ENCODE assay signal across 30 cellular contexts in genomic region chr12:48051681-48052080, GRCh38. TPM values are rescaled to one million over a fixed set of nuclear protein-coding genes. Genes with fewer than 3 reads are reported as not detected.
"Had no signal": no experiment of that assay in that cellular context is flagged by ENCODE, and none has a peak within 500 bp of the region (broad histone marks: within the 10 kb centered on the region; RNA-seq: fewer than 3 reads in every experiment).

No MANE protein-coding gene starts in this region.

- H3K4me1 Mint-ChIP-seq: WTC11 had no signal

- H3K27me3 ChIP-seq: adrenal gland, body of pancreas, esophagus muscularis mucosa, foreskin keratinocyte, gastrocnemius medialis, heart right ventricle had no signal

- H3K27ac ChIP-seq: adrenal gland, body of pancreas, esophagus muscularis mucosa, foreskin keratinocyte, gastrocnemius medialis, heart right ventricle, VCaP had no signal

- H3K27me3 Mint-ChIP-seq: activated CD4-positive, alpha-beta T cell treated with anti-CD3 and anti-CD28 coated beads, Interleukin-2, amount 10 ng/mL, durations not matched to agents 7 days and 5 days; activated CD8-positive, alpha-beta T cell treated with anti-CD3 and anti-CD28 coated beads for 36 hours; activated naive CD4-positive, alpha-beta T cell treated with anti-CD3 and anti-CD28 coated beads, Interleukin-2, amount 10 ng/mL, durations not matched to agents 7 days and 5 days; effector memory CD8-positive, alpha-beta T cell had no signal

- ATAC-seq: activated CD8-positive, alpha-beta T cell treated with anti-CD3 and anti-CD28 coated beads for 36 hours; activated naive CD4-positive, alpha-beta T cell treated with anti-CD3 and anti-CD28 coated beads, Interleukin-2, amount 50 U/mL, for 72 hours; activated T-cell treated with anti-CD3 and anti-CD28 coated beads, Interleukin-2, amount 50 U/mL, for 4 hours; body of pancreas; effector memory CD8-positive, alpha-beta T cell; foreskin keratinocyte; gastrocnemius medialis; heart right ventricle; WTC11 had no signal

- H3K9me3 ChIP-seq: adrenal gland, body of pancreas, esophagus muscularis mucosa, gastrocnemius medialis, heart right ventricle had no signal

- H3K27ac Mint-ChIP-seq: activated CD4-positive, alpha-beta T cell treated with anti-CD3 and anti-CD28 coated beads, Interleukin-2, amount 10 ng/mL, durations not matched to agents 7 days and 5 days; activated CD8-positive, alpha-beta T cell treated with anti-CD3 and anti-CD28 coated beads for 36 hours; activated naive CD4-positive, alpha-beta T cell treated with anti-CD3 and anti-CD28 coated beads, Interleukin-2, amount 10 ng/mL, durations not matched to agents 7 days and 5 days; activated naive CD4-positive, alpha-beta T cell treated with anti-CD3 and anti-CD28 coated beads, Interleukin-2, amount 50 U/mL, for 72 hours; activated T-helper 2 cell treated with anti-CD3 and anti-CD28 coated beads, Interferon-gamma antibody, Interleukin-2, Interleukin-4, amounts not matched to agents 10 μg/mL and 5 μg/mL and 100 μg/mL, durations not matched to agents 14 hours and 24 hours and 36 hours; WTC11 had no signal

- H3K4me1 ChIP-seq: body of pancreas, esophagus muscularis mucosa, foreskin keratinocyte had no signal

- H3K4me3 ChIP-seq: adrenal gland, body of pancreas, esophagus muscularis mucosa, gastrocnemius medialis, heart right ventricle had no signal

- H3K9me3 Mint-ChIP-seq: activated CD4-positive, alpha-beta T cell treated with anti-CD3 and anti-CD28 coated beads, Interleukin-2, amount 10 ng/mL, durations not matched to agents 7 days and 5 days; activated CD8-positive, alpha-beta T cell treated with anti-CD3 and anti-CD28 coated beads for 36 hours; activated naive CD4-positive, alpha-beta T cell treated with anti-CD3 and anti-CD28 coated beads, Interleukin-2, amount 10 ng/mL, durations not matched to agents 7 days and 5 days; activated naive CD4-positive, alpha-beta T cell treated with anti-CD3 and anti-CD28 coated beads, Interleukin-2, amount 50 U/mL, for 72 hours; activated T-cell treated with anti-CD3 and anti-CD28 coated beads, Interleukin-2, amount 50 U/mL, for 4 hours; activated T-helper 2 cell treated with anti-CD3 and anti-CD28 coated beads, Interferon-gamma antibody, Interleukin-2, Interleukin-4, amounts not matched to agents 10 μg/mL and 5 μg/mL and 100 μg/mL, durations not matched to agents 14 hours and 24 hours and 36 hours; effector memory CD8-positive, alpha-beta T cell; WTC11 had no signal

- DNase-seq: activated CD4-positive, alpha-beta T cell treated with anti-CD3 and anti-CD28 coated beads for 1 hour; activated CD4-positive, alpha-beta T cell treated with anti-CD3 and anti-CD28 coated beads for 4 hours; activated CD4-positive, alpha-beta T cell treated with anti-CD3 and anti-CD28 coated beads, Interleukin-2, amount 10 ng/mL, durations not matched to agents 7 days and 5 days; activated CD4-positive, alpha-beta T cell treated with anti-CD3 and anti-CD28 coated beads, Interleukin-2, amount 50 U/mL, for 4 hours; activated CD8-positive, alpha-beta memory T cell treated with anti-CD3 and anti-CD28 coated beads for 24 hours; activated CD8-positive, alpha-beta T cell treated with anti-CD3 and anti-CD28 coated beads for 36 hours; activated effector memory CD4-positive, alpha-beta T cell treated with anti-CD3 and anti-CD28 coated beads, Interleukin-2, amount 50 U/mL, for 16 hours; activated naive CD4-positive, alpha-beta T cell treated with anti-CD3 and anti-CD28 coated beads, Interleukin-2, amount 10 ng/mL, durations not matched to agents 7 days and 5 days; activated T-cell treated with anti-CD3 and anti-CD28 coated beads, Interleukin-2, amount 50 U/mL, for 4 hours; adrenal gland; amygdala; aorta; body of pancreas; caudate nucleus; cortex of kidney; dermis blood vessel endothelial cell; effector CD4-positive, alpha-beta T cell; effector memory CD8-positive, alpha-beta T cell; erythroblast; foreskin keratinocyte; gastrocnemius medialis; glutamatergic neuron; heart right ventricle; T-helper 1 cell; T-helper 2 cell had no signal

- H3K4me3 Mint-ChIP-seq: activated CD4-positive, alpha-beta T cell treated with anti-CD3 and anti-CD28 coated beads, Interleukin-2, amount 10 ng/mL, durations not matched to agents 7 days and 5 days; activated CD8-positive, alpha-beta T cell treated with anti-CD3 and anti-CD28 coated beads for 36 hours; activated naive CD4-positive, alpha-beta T cell treated with anti-CD3 and anti-CD28 coated beads, Interleukin-2, amount 10 ng/mL, durations not matched to agents 7 days and 5 days; activated T-cell treated with anti-CD3 and anti-CD28 coated beads, Interleukin-2, amount 50 U/mL, for 4 hours; effector memory CD8-positive, alpha-beta T cell; WTC11 had no signal

RNA-seq across cellular contexts. Expression of gene COL2A1, which starts 47.4 kb away (rescaled TPM):
- total RNA-seq: activated CD4-positive, alpha-beta T cell treated with anti-CD3 and anti-CD28 coated beads, Interleukin-2, amount 10 ng/mL, durations not matched to agents 7 days and 5 days; activated naive CD4-positive, alpha-beta T cell treated with anti-CD3 and anti-CD28 coated beads, Interleukin-2, amount 50 U/mL, for 72 hours; aorta; body of pancreas; dermis blood vessel endothelial cell; esophagus muscularis mucosa; gastrocnemius medialis had no signal
- polyA plus RNA-seq: aorta had no signal
